ENCODE assay signal across 21 cellular contexts in genomic region chrX:20969565-20969964, GRCh38.
"Had no signal": no experiment of that assay in that cellular context is flagged by ENCODE, and none has a peak within 500 bp of the region (broad histone marks: within the 10 kb centered on the region; RNA-seq: fewer than 3 reads in every experiment).

No MANE protein-coding gene starts in this region.

- H3K9me3 Mint-ChIP-seq: stimulated activated effector memory CD8-positive, alpha-beta T cell treated with anti-CD3 and anti-CD28 coated beads, Interleukin-12 subunit alpha, Interleukin-12 subunit beta, amount 100 ng/mL, for 72 hours had no signal

- H3K9me3 ChIP-seq: gastrocnemius medialis, ovary, right lobe of liver, thyroid gland had no signal

- H3K27me3 Mint-ChIP-seq: type B pancreatic cell had no signal

- H3K4me1 ChIP-seq: gastrocnemius medialis, right lobe of liver, stomach, thyroid gland had no signal

- DNase-seq: dorsolateral prefrontal cortex; effector CD4-positive, alpha-beta T cell; foreskin fibroblast; gastrocnemius medialis; head of caudate nucleus; mesenchymal stem cell; midbrain; naive thymus-derived CD8-positive, alpha-beta T cell; nephron progenitor cell; nucleus accumbens; ovary; right lobe of liver; stimulated activated CD4-positive, alpha-beta T cell treated with anti-CD3 and anti-CD28 coated beads, Interleukin-2, amount 100 ng/mL, for 24 hours; stimulated activated CD4-positive, alpha-beta T cell treated with anti-CD3 and anti-CD28 coated beads, Interleukin-4, amount 100 ng/mL, for 24 hours; stimulated activated naive CD4-positive, alpha-beta T cell treated with Interleukin-2 at 50 U/mL for 16 hours; stomach; thyroid gland had no signal

- H3K27ac ChIP-seq: dorsolateral prefrontal cortex, gastrocnemius medialis, ovary, right lobe of liver, stomach, thyroid gland had no signal

- ATAC-seq: gastrocnemius medialis; left lobe of liver; naive thymus-derived CD8-positive, alpha-beta T cell; right lobe of liver; stimulated activated effector memory CD8-positive, alpha-beta T cell treated with anti-CD3 and anti-CD28 coated beads, Interleukin-12 subunit alpha, Interleukin-12 subunit beta, amount 100 ng/mL, for 72 hours had no signal

- H3K4me3 ChIP-seq: dorsolateral prefrontal cortex, gastrocnemius medialis, lung, ovary, right lobe of liver, stomach, thyroid gland had no signal

- H3K4me1 Mint-ChIP-seq: naive thymus-derived CD8-positive, alpha-beta T cell; stimulated activated effector memory CD8-positive, alpha-beta T cell treated with anti-CD3 and anti-CD28 coated beads, Interleukin-12 subunit alpha, Interleukin-12 subunit beta, amount 100 ng/mL, for 72 hours had no signal

- H3K27ac Mint-ChIP-seq: naive thymus-derived CD8-positive, alpha-beta T cell; stimulated activated effector memory CD8-positive, alpha-beta T cell treated with anti-CD3 and anti-CD28 coated beads, Interleukin-12 subunit alpha, Interleukin-12 subunit beta, amount 100 ng/mL, for 72 hours had no signal

- H3K36me3 ChIP-seq: gastrocnemius medialis, ovary, right lobe of liver, stomach, thyroid gland had no signal

- H3K36me3 Mint-ChIP-seq: naive thymus-derived CD8-positive, alpha-beta T cell; stimulated activated effector memory CD8-positive, alpha-beta T cell treated with anti-CD3 and anti-CD28 coated beads, Interleukin-12 subunit alpha, Interleukin-12 subunit beta, amount 100 ng/mL, for 72 hours; type B pancreatic cell had no signal

- H3K27me3 ChIP-seq: gastrocnemius medialis, ovary, right lobe of liver, stomach, thyroid gland had no signal

- H3K4me3 Mint-ChIP-seq: naive thymus-derived CD8-positive, alpha-beta T cell; nephron progenitor cell; stimulated activated effector memory CD8-positive, alpha-beta T cell treated with anti-CD3 and anti-CD28 coated beads, Interleukin-12 subunit alpha, Interleukin-12 subunit beta, amount 100 ng/mL, for 72 hours; type B pancreatic cell had no signal
